ENCODE assay signal across 1 cellular context in genomic region chr14:21086908-21087293, GRCh38.
TF ChIP-seq lines count a peak whose summit lies in the region.

No MANE protein-coding gene starts in this region.

TF ChIP-seq in GM12891, 5 proteins besides CTCF, POLR2A, EP300 and RAD21 (continued from another document):
- TF ChIP-seq PAX5 (IDR thresholded peaks at IDR 0.05; ENCODE audit: insufficient read depth, low read length, severe bottlenecking) (no peak), SPI1 (IDR thresholded peaks at IDR 0.05; ENCODE audit: low read depth, low read length) (no peak), POU2F2 (IDR thresholded peaks at IDR 0.05; ENCODE audit: low read depth, low read length) (no peak), TAF1 (IDR thresholded peaks at IDR 0.05; ENCODE audit: low read depth, low read length) (no peak)
